ENCODE assay signal across 2 cellular contexts in genomic region chr1:205152505-205152904, GRCh38.
A peak's percentile ranks its signal among the peaks of the same experiment; 100 is the strongest.
TF ChIP-seq lines count a peak whose summit lies in the region.

No MANE protein-coding gene starts in this region.

TF ChIP-seq in A549, 52 proteins besides CTCF, POLR2A, EP300 and RAD21:
- no peak for TF ChIP-seq EHMT2 (IDR thresholded peaks at IDR 0.05; ENCODE audit: low read depth)
- TF ChIP-seq MAFK (IDR thresholded peaks at IDR 0.05; ENCODE audit: partially characterized antibody) = peak; percentile 95
TF ChIP-seq in A549: peak in this region for 1.

TF ChIP-seq in K562, 482 proteins besides CTCF, POLR2A, EP300 and RAD21:
- no peak for TF ChIP-seq BRCA1 (IDR thresholded peaks at IDR 0.05)
- TF ChIP-seq BRCA1 (CRISPR knock-in tag; IDR thresholded peaks at IDR 0.05) = no peak
- TF ChIP-seq CCAR2 (IDR thresholded peaks at IDR 0.05; ENCODE audit: low read depth, low read length) = no peak
- peak; percentile 95 for TF ChIP-seq MAFF (IDR thresholded peaks at IDR 0.05; ENCODE audit: low read length)
- peak; percentile 97 for TF ChIP-seq ZNF316 (IDR thresholded peaks at IDR 0.05)
- peak; percentile 94 for TF ChIP-seq MAFK (IDR thresholded peaks at IDR 0.05; ENCODE audit: low read length)
- TF ChIP-seq ZNF76 (CRISPR knock-in tag; IDR thresholded peaks at IDR 0.05; ENCODE audit: borderline replicate concordance) = no peak
- no peak for TF ChIP-seq TCF3 (CRISPR knock-in tag; IDR thresholded peaks at IDR 0.05)
- TF ChIP-seq ZKSCAN1 (IDR thresholded peaks at IDR 0.05; ENCODE audit: low read depth, low read length) = no peak
- no peak for TF ChIP-seq HDAC2 (IDR thresholded peaks at IDR 0.05)
- no peak for TF ChIP-seq U2AF1 (optimal IDR thresholded peaks at IDR 0.05; ENCODE audit: low read depth, low read length)
- TF ChIP-seq MAFG (tag; conservative IDR thresholded peaks at IDR 0.05) = peak; percentile 93
- peak; percentile 90 for TF ChIP-seq C11orf30 (IDR thresholded peaks at IDR 0.05; ENCODE audit: low read depth)
- TF ChIP-seq THRA (IDR thresholded peaks at IDR 0.05) = no peak
TF ChIP-seq in K562: peak in this region for 5.
